8 cellular contexts compared by ENCODE assay signal in genomic region chr2:229273384-229274338, GRCh38. TPM values are rescaled to one million over a fixed set of nuclear protein-coding genes. Genes with fewer than 3 reads are reported as not detected.
DNase-seq lines count a peak whose midpoint lies in the region; ATAC-seq and TF ChIP-seq lines count a peak whose summit lies in the region.

No MANE protein-coding gene starts in this region.

- H3K27me3 ChIP-seq in testis: no peaks in the 10 kb centered on the region

- ATAC-seq in GM19438 (IDR thresholded peaks at IDR 0.05; ENCODE audit: low read depth, unreplicated experiment): peak; percentile 77

- H3K36me3 ChIP-seq in testis (ENCODE audit: low read depth, missing control alignments): no peaks in the 10 kb centered on the region

- peak; percentile 97 for TF ChIP-seq CTCF in choroid plexus epithelial cell (conservative IDR thresholded peaks at IDR 0.05; ENCODE audit: low read depth, low read length)
- TF ChIP-seq CTCF in testis (IDR thresholded peaks at IDR 0.05): peak; percentile 61 to 77 (median 76)

- peak overlapping the region; percentile 51 for H3K4me3 ChIP-seq in choroid plexus epithelial cell (ENCODE audit: low read depth, low read length)
- peak overlapping the region in 1 of 2 donors; percentile 33 for H3K4me3 ChIP-seq in testis

- DNase-seq in COR-L47 (lab: John Stamatoyannopoulos, UW) (peak; percentile 32), HS-27A (ENCODE audit: low read depth) (peak; percentile 9), NCI-H774 (lab: John Stamatoyannopoulos, UW) (peak; percentile 86), choroid plexus epithelial cell (ENCODE audit: low read depth) (peak; percentile 94), kidney tubule cell (ENCODE audit: low spot score) (peak; percentile 83), testis (peak; percentile 69)
- DNase-seq in stimulated activated CD8-positive, alpha-beta memory T cell treated with anti-CD3 and anti-CD28 coated beads, Interleukin-4, amount 100 ng/mL, for 48 hours: no peak

- intact Hi-C loops in testis (cut with DNase I; ENCODE audit: low total_unique reads): loop anchor here (10.0 kb wide), 1 partner anchor 311 kb away; no protein-coding TSS in a partner anchor

- H3K9me3 ChIP-seq in testis: no peaks in the 10 kb centered on the region

- no peak overlapping the region for H3K27ac ChIP-seq in testis

- no peak for TF ChIP-seq POLR2A in testis (IDR thresholded peaks at IDR 0.05)

- H3K4me1 ChIP-seq in testis: no peaks in the 10 kb centered on the region

- 28 to 32% methylated on average over 11 of the region's 11 CpGs for WGBS in testis, 2 donors

RNA-seq across cellular contexts. Expression of gene PID1, which starts 2.6 kb away (rescaled TPM):
- total RNA-seq in testis: 10 to 100 TPM in 1 of 2 donors, 1 to 10 TPM in 1; 8.1 to 15.5 TPM
- polyA plus RNA-seq in testis (ENCODE audit: insufficient read depth, low read depth, low replicate concordance): 14.8 TPM
